ENCODE assay signal across 2 cellular contexts in the genomic region with DNA sequence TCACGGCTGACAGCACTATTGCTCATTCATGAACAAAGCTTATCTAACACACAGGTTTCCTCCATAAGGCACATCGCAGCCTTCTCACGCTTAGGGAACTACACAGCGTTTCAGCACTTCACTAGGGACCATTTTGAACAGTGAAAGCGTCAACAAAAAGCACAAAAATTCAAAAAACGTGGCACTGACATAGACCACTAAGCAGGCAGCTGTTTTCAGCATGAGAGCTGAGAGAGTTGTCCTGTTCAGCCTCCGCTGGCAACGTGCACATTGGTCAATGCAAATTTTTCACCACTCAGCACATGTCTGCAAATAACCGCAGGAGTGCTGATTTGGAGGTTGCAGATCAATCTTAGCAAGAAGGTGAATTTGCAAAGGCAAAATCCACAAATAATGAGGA.
TF ChIP-seq lines count a peak whose summit lies in the region.

No MANE protein-coding gene starts in this region.

TF ChIP-seq in HepG2, 621 proteins besides CTCF, POLR2A, EP300 and RAD21:
- TF ChIP-seq MAX (IDR thresholded peaks at IDR 0.05), result 0 out of 2 replicates have a peak, but pooled peaks have one; percentile 23
- no peak for TF ChIP-seq SAP130 (CRISPR knock-in tag; IDR thresholded peaks at IDR 0.05; ENCODE audit: low read depth)

TF ChIP-seq in K562, 482 proteins besides CTCF, POLR2A, EP300 and RAD21:
- TF ChIP-seq DNMT1 (IDR thresholded peaks at IDR 0.05), result no peak
- no peak for TF ChIP-seq ZNF197 (CRISPR knock-in tag; IDR thresholded peaks at IDR 0.05; ENCODE audit: low read depth)
- TF ChIP-seq, protein P1, sequence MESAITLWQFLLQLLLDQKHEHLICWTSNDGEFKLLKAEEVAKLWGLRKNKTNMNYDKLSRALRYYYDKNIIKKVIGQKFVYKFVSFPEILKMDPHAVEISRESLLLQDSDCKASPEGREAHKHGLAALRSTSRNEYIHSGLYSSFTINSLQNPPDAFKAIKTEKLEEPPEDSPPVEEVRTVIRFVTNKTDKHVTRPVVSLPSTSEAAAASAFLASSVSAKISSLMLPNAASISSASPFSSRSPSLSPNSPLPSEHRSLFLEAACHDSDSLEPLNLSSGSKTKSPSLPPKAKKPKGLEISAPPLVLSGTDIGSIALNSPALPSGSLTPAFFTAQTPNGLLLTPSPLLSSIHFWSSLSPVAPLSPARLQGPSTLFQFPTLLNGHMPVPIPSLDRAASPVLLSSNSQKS (CRISPR knock-in tag; IDR thresholded peaks at IDR 0.05), result no peak
- TF ChIP-seq, protein P2, sequence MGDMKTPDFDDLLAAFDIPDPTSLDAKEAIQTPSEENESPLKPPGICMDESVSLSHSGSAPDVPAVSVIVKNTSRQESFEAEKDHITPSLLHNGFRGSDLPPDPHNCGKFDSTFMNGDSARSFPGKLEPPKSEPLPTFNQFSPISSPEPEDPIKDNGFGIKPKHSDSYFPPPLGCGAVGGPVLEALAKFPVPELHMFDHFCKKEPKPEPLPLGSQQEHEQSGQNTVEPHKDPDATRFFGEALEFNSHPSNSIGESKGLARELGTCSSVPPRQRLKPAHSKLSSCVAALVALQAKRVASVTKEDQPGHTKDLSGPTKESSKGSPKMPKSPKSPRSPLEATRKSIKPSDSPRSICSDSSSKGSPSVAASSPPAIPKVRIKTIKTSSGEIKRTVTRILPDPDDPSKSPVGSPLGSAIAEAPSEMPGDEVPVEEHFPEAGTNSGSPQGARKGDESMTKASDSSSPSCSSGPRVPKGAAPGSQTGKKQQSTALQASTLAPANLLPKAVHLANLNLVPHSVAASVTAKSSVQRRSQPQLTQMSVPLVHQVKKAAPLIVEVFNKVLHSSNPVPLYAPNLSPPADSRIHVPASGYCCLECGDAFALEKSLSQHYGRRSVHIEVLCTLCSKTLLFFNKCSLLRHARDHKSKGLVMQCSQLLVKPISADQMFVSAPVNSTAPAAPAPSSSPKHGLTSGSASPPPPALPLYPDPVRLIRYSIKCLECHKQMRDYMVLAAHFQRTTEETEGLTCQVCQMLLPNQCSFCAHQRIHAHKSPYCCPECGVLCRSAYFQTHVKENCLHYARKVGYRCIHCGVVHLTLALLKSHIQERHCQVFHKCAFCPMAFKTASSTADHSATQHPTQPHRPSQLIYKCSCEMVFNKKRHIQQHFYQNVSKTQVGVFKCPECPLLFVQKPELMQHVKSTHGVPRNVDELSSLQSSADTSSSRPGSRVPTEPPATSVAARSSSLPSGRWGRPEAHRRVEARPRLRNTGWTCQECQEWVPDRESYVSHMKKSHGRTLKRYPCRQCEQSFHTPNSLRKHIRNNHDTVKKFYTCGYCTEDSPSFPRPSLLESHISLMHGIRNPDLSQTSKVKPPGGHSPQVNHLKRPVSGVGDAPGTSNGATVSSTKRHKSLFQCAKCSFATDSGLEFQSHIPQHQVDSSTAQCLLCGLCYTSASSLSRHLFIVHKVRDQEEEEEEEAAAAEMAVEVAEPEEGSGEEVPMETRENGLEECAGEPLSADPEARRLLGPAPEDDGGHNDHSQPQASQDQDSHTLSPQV (IDR thresholded peaks at IDR 0.05), result no peak
- no peak for TF ChIP-seq EZH2 (IDR thresholded peaks at IDR 0.05; ENCODE audit: borderline replicate concordance, low read depth, low read length)
- TF ChIP-seq ZNF184 (CRISPR knock-in tag; IDR thresholded peaks at IDR 0.05), result no peak
- no peak for TF ChIP-seq THAP7 (CRISPR knock-in tag; IDR thresholded peaks at IDR 0.05)
- no peak for TF ChIP-seq CHCHD3 (CRISPR knock-in tag; IDR thresholded peaks at IDR 0.05)
- TF ChIP-seq TOE1 (IDR thresholded peaks at IDR 0.05; ENCODE audit: borderline replicate concordance), result no peak
- TF ChIP-seq TOE1 (CRISPR knock-in tag; IDR thresholded peaks at IDR 0.05; ENCODE audit: borderline replicate concordance, low read depth), result no peak
- TF ChIP-seq MAZ (CRISPR knock-in tag; conservative IDR thresholded peaks at IDR 0.05 in 1 of 2, IDR thresholded peaks at IDR 0.05 in 1 of 2), result no peak
- no peak for TF ChIP-seq ZBTB17 (CRISPR knock-in tag; IDR thresholded peaks at IDR 0.05)
- TF ChIP-seq HMG20A (CRISPR knock-in tag; conservative IDR thresholded peaks at IDR 0.05), result no peak
- TF ChIP-seq CBX5 (IDR thresholded peaks at IDR 0.05; ENCODE audit: borderline replicate concordance, low read depth), result no peak
- no peak for TF ChIP-seq POLR3G (IDR thresholded peaks at IDR 0.05; ENCODE audit: extremely low read depth, insufficient read length, insufficient replicate concordance)
- TF ChIP-seq, protein P3, sequence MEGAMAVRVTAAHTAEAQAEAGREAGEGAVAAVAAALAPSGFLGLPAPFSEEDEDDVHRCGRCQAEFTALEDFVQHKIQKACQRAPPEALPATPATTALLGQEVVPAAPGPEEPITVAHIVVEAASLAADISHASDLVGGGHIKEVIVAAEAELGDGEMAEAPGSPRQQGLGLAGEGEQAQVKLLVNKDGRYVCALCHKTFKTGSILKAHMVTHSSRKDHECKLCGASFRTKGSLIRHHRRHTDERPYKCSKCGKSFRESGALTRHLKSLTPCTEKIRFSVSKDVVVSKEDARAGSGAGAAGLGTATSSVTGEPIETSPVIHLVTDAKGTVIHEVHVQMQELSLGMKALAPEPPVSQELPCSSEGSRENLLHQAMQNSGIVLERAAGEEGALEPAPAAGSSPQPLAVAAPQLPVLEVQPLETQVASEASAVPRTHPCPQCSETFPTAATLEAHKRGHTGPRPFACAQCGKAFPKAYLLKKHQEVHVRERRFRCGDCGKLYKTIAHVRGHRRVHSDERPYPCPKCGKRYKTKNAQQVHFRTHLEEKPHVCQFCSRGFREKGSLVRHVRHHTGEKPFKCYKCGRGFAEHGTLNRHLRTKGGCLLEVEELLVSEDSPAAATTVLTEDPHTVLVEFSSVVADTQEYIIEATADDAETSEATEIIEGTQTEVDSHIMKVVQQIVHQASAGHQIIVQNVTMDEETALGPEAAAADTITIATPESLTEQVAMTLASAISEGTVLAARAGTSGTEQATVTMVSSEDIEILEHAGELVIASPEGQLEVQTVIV (CRISPR knock-in tag; IDR thresholded peaks at IDR 0.05; ENCODE audit: borderline replicate concordance), result no peak
- no peak for TF ChIP-seq ZZZ3 (IDR thresholded peaks at IDR 0.05)
- no peak for TF ChIP-seq SP2 (IDR thresholded peaks at IDR 0.05; ENCODE audit: extremely low read depth, low read depth, low read length, poor library complexity, severe bottlenecking)
- TF ChIP-seq, protein P4, sequence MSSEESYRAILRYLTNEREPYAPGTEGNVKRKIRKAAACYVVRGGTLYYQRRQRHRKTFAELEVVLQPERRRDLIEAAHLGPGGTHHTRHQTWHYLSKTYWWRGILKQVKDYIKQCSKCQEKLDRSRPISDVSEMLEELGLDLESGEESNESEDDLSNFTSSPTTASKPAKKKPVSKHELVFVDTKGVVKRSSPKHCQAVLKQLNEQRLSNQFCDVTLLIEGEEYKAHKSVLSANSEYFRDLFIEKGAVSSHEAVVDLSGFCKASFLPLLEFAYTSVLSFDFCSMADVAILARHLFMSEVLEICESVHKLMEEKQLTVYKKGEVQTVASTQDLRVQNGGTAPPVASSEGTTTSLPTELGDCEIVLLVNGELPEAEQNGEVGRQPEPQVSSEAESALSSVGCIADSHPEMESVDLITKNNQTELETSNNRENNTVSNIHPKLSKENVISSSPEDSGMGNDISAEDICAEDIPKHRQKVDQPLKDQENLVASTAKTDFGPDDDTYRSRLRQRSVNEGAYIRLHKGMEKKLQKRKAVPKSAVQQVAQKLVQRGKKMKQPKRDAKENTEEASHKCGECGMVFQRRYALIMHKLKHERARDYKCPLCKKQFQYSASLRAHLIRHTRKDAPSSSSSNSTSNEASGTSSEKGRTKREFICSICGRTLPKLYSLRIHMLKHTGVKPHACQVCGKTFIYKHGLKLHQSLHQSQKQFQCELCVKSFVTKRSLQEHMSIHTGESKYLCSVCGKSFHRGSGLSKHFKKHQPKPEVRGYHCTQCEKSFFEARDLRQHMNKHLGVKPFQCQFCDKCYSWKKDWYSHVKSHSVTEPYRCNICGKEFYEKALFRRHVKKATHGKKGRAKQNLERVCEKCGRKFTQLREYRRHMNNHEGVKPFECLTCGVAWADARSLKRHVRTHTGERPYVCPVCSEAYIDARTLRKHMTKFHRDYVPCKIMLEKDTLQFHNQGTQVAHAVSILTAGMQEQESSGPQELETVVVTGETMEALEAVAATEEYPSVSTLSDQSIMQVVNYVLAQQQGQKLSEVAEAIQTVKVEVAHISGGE (CRISPR knock-in tag; IDR thresholded peaks at IDR 0.05), result no peak
- TF ChIP-seq, protein P5, sequence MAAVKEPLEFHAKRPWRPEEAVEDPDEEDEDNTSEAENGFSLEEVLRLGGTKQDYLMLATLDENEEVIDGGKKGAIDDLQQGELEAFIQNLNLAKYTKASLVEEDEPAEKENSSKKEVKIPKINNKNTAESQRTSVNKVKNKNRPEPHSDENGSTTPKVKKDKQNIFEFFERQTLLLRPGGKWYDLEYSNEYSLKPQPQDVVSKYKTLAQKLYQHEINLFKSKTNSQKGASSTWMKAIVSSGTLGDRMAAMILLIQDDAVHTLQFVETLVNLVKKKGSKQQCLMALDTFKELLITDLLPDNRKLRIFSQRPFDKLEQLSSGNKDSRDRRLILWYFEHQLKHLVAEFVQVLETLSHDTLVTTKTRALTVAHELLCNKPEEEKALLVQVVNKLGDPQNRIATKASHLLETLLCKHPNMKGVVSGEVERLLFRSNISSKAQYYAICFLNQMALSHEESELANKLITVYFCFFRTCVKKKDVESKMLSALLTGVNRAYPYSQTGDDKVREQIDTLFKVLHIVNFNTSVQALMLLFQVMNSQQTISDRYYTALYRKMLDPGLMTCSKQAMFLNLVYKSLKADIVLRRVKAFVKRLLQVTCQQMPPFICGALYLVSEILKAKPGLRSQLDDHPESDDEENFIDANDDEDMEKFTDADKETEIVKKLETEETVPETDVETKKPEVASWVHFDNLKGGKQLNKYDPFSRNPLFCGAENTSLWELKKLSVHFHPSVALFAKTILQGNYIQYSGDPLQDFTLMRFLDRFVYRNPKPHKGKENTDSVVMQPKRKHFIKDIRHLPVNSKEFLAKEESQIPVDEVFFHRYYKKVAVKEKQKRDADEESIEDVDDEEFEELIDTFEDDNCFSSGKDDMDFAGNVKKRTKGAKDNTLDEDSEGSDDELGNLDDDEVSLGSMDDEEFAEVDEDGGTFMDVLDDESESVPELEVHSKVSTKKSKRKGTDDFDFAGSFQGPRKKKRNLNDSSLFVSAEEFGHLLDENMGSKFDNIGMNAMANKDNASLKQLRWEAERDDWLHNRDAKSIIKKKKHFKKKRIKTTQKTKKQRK (IDR thresholded peaks at IDR 0.05; ENCODE audit: borderline replicate concordance, low read depth, low read length), result no peak
